ENCODE assay signal across 19 cellular contexts in the genomic region with DNA sequence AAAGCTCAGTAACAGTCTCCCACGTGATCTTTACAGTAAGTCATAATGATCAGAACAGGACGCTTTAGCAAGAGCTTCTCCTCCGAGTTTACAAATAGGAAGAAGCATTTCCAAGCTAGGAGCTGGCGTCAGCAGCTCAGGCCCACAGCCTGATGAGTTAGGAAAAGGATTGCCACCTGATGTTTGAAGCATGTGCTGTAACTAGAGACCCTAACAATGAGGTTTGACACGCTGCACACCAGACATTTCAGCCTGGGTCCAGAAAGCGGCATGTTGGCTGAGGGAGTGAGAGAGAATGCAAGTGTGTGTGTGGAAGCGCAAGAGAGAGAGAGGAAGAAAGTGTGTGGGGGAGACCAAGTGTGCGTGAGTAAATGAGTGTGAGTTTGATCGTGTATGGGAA. TPM values are rescaled to one million over a fixed set of nuclear protein-coding genes. Genes with fewer than 3 reads are reported as not detected.
DNase-seq lines count a peak whose midpoint lies in the region; ATAC-seq and TF ChIP-seq lines count a peak whose summit lies in the region.
"Had no signal": no experiment of that assay in that cellular context is flagged by ENCODE, and none has a peak within 500 bp of the region (broad histone marks: within the 10 kb centered on the region; RNA-seq: fewer than 3 reads in every experiment).

No MANE protein-coding gene starts in this region.

- peak in 3 of 4 donors; percentile 17 to 50 (median 35) for ATAC-seq in psoas muscle
- ATAC-seq: CD8-positive, alpha-beta T cell; GM12878; GM23338 had no signal

- no peak for TF ChIP-seq EP300 in transverse colon (IDR thresholded peaks at IDR 0.05; ENCODE audit: low read depth)

- POLR2A ChIA-PET in AG04450 (lab: Yijun Ruan, JAX) (no interaction called here), HEK293 (lab: Yijun Ruan, JAX) (no interaction called here)

- no peak overlapping the region for H3K27ac Mint-ChIP-seq in endothelial cell (ENCODE audit: unreplicated experiment)
- H3K27ac Mint-ChIP-seq: CD8-positive, alpha-beta T cell; GM23338 had no signal

- no peaks in the 10 kb centered on the region for H3K9me3 Mint-ChIP-seq in endothelial cell (ENCODE audit: unreplicated experiment)
- H3K9me3 Mint-ChIP-seq: CD8-positive, alpha-beta T cell; GM23338 had no signal

- H3K4me3 Mint-ChIP-seq in endothelial cell (ENCODE audit: unreplicated experiment): peak overlapping the region; percentile 53
- H3K4me3 Mint-ChIP-seq: CD8-positive, alpha-beta T cell; GM23338 had no signal

- intact Hi-C loops in psoas muscle (cut with DNase I) (no loop called here), transverse colon (cut with DNase I; ENCODE audit: low total_unique reads) (no loop called here), prostate gland (cut with DNase I) (no loop called here)

- H3K4me1 Mint-ChIP-seq in endothelial cell (ENCODE audit: unreplicated experiment): peaks cover 5% of the 10 kb centered on the region

- WGBS in psoas muscle, 3 donors: 59 to 78% (median 71%) methylated on average over 9 of the region's 9 CpGs
- WGBS in transverse colon (ENCODE audit: low coverage in 1 of 2), 2 donors: 87 to 96% methylated on average over 4 to 9 of the region's 9 CpGs
- 91% methylated on average over 9 of the region's 9 CpGs for WGBS in prostate gland

- no peak for TF ChIP-seq POLR2A in transverse colon (IDR thresholded peaks at IDR 0.05)
- no peak for TF ChIP-seq POLR2A in prostate gland (IDR thresholded peaks at IDR 0.05)

- H3K4me1 ChIP-seq in HEK293 (ENCODE audit: control insufficient read depth, insufficient read depth, low read length): no peaks in the 10 kb centered on the region
- no peaks in the 10 kb centered on the region for H3K4me1 ChIP-seq in psoas muscle
- H3K4me1 ChIP-seq in transverse colon: peaks cover 0 to 10% (median 2%) of the 10 kb centered on the region in 4 donors
- H3K4me1 ChIP-seq in prostate gland (replicated peaks): no peaks in the 10 kb centered on the region

- peaks cover 59 to 77% of the 10 kb centered on the region in 2 experiments for H3K36me3 ChIP-seq in HEK293 (ENCODE audit: control insufficient read depth in 2 of 2, insufficient read depth in 1 of 2, low read length in 2 of 2)
- H3K36me3 ChIP-seq in psoas muscle (ENCODE audit: insufficient read depth in 1 of 2, low read depth in 1 of 2): peaks cover 0 to 61% of the 10 kb centered on the region in 2 donors
- H3K36me3 ChIP-seq in transverse colon: peaks cover 0 to 54% (median 25%) of the 10 kb centered on the region in 4 donors
- peaks cover 35 to 44% of the 10 kb centered on the region in 2 donors for H3K36me3 ChIP-seq in prostate gland

- CTCF ChIA-PET in AG04450 (lab: Charles Lee): no interaction called here
- CTCF ChIA-PET in HEK293 (lab: Yijun Ruan, JAX): no interaction called here

- H3K9me3 ChIP-seq in AG04450 (ENCODE audit: control insufficient read depth, insufficient read depth, low read length): no peaks in the 10 kb centered on the region; the same call in 1 of the 2 replicates
- H3K9me3 ChIP-seq in HEK293 (ENCODE audit: control insufficient read depth, insufficient read depth, low read depth, low read length): no peaks in the 10 kb centered on the region
- H3K9me3 ChIP-seq in psoas muscle: no peaks in the 10 kb centered on the region
- no peaks in the 10 kb centered on the region for H3K9me3 ChIP-seq in transverse colon
- H3K9me3 ChIP-seq in prostate gland: no peaks in the 10 kb centered on the region

- H3K4me3 ChIP-seq in AG04450 (ENCODE audit: low read depth, low read length) (no peak overlapping the region), HEK293 (ENCODE audit: low read depth, low read length) (no peak overlapping the region), psoas muscle (no peak overlapping the region), transverse colon (no peak overlapping the region), prostate gland (no peak overlapping the region)
- H3K4me3 ChIP-seq: GM12878, GM23338 had no signal

- H3K27me3 ChIP-seq in AG04450 (ENCODE audit: control insufficient read depth, insufficient read depth, low read length) (no peaks in the 10 kb centered on the region), psoas muscle (ENCODE audit: insufficient read depth in 3 of 3, low read length in 2 of 3) (no peaks in the 10 kb centered on the region), transverse colon (no peaks in the 10 kb centered on the region), prostate gland (replicated peaks; ENCODE audit: insufficient read depth) (no peaks in the 10 kb centered on the region)

- H3K27ac ChIP-seq in AG04450 (ENCODE audit: low read depth, low read length) (peak overlapping the region; percentile 21), HEK293 (ENCODE audit: extremely low read depth, low read depth, low read length) (no peak overlapping the region), psoas muscle (no peak overlapping the region), transverse colon (no peak overlapping the region), prostate gland (no peak overlapping the region)

- peaks cover 49% of the 10 kb centered on the region for H3K36me3 Mint-ChIP-seq in endothelial cell (ENCODE audit: low read depth, unreplicated experiment)

- no peak for DNase-seq in AG04450 (ENCODE audit: low read depth, low spot score)
- DNase-seq in endothelial cell (ENCODE audit: low spot score): no peak
- no peak for DNase-seq in psoas muscle
- no peak for DNase-seq in GF-D8 (lab: John Stamatoyannopoulos, UW)
- DNase-seq in transverse colon: no peak
- DNase-seq in prostate gland (ENCODE audit: low spot score): no peak
- DNase-seq: ACHN; CD8-positive, alpha-beta T cell; DMS79; KBM-7; MV-4-11; NCI-H1417 treated with DMSO at 0.1 percent for 48 hours; NCI-H2029; NCI-H2171; NCI-H774; RPMI8226 had no signal

- peaks cover 7% of the 10 kb centered on the region for H3K27me3 Mint-ChIP-seq in endothelial cell (ENCODE audit: unreplicated experiment)

- in situ Hi-C loops in transverse colon (cut with MboI; ENCODE audit: low pct_ligation_motif_present in 1 of 4, low pct_unique_long_range_greater_than_20kb in 1 of 4, low sequenced_read_pairs in 3 of 4): no loop called here

- TF ChIP-seq CTCF in AG04450 (IDR thresholded peaks at IDR 0.05; ENCODE audit: low read depth, low read length) (no peak), HEK293 (tag by site-specific recombination; IDR thresholded peaks at IDR 0.05) (no peak), endothelial cell (IDR thresholded peaks at IDR 0.05; ENCODE audit: unreplicated experiment) (no peak), psoas muscle (IDR thresholded peaks at IDR 0.05) (no peak), transverse colon (IDR thresholded peaks at IDR 0.05) (no peak), prostate gland (IDR thresholded peaks at IDR 0.05) (no peak)

TF ChIP-seq in HEK293, 187 proteins besides CTCF, POLR2A, EP300 and RAD21:
- TF ChIP-seq ZNF600 (tag by site-specific recombination; IDR thresholded peaks at IDR 0.05) (0 out of 2 replicates have a peak, but pooled peaks have one; percentile 18), PRDM1 (tag by site-specific recombination; IDR thresholded peaks at IDR 0.05) (peak; percentile 65; the same call in 1 of the 2 replicates), ZNF837 (tag by site-specific recombination; IDR thresholded peaks at IDR 0.05) (no peak), ZNF302 (tag by site-specific recombination; IDR thresholded peaks at IDR 0.05; ENCODE audit: low read depth) (no peak), GLIS1 (tag by site-specific recombination; IDR thresholded peaks at IDR 0.05) (no peak)

RNA-seq across cellular contexts. Expression of gene TLE3, which starts 47.3 kb away (rescaled TPM):
- 7.5 and 10.8 TPM in 2 replicates for polyA plus RNA-seq in AG04450 (2011; rRNA removed)
- 25.2 and 31.7 TPM in 2 replicates for polyA minus RNA-seq in AG04450 (2011; rRNA and poly(A)+ RNA removed)
- 80.8 TPM for total RNA-seq in endothelial cell (ENCODE audit: unreplicated experiment)
- 10 to 100 TPM; 10.8 to 59.9 (median 18.6) TPM for total RNA-seq in psoas muscle
- 1 to 10 TPM; 4.3 to 9.6 (median 4.8) TPM for polyA plus RNA-seq in psoas muscle
- 100 to 1,000 TPM in 2 of 4 donors, 10 to 100 TPM in 2; 49.8 to 223 (median 114) TPM for total RNA-seq in transverse colon
- 100 to 1,000 TPM; 157 to 246 TPM for total RNA-seq in prostate gland
